ENCODE assay signal across 16 cellular contexts in genomic region chr9:87193925-87194380, GRCh38.
DNase-seq lines count a peak whose midpoint lies in the region; ATAC-seq, FAIRE-seq and TF ChIP-seq lines count a peak whose summit lies in the region.
"Had no signal": no experiment of that assay in that cellular context is flagged by ENCODE, and none has a peak within 500 bp of the region (broad histone marks: within the 10 kb centered on the region; RNA-seq: fewer than 3 reads in every experiment).

No MANE protein-coding gene starts in this region.

- POLR2A ChIA-PET in MCF 10A (lab: Yijun Ruan, JAX) = interaction anchor here (1.0 to 2.0 kb wide), 4 partner anchors 10 to 19 kb away, joined by 3 to 7 read pairs (median 5); no protein-coding TSS in a partner anchor
- POLR2A ChIA-PET in naive thymus-derived CD4-positive, alpha-beta T cell (lab: Charles Lee) = no interaction called here

- H3K36me3 ChIP-seq in testis (ENCODE audit: low read depth, missing control alignments) (no peaks in the 10 kb centered on the region), kidney (ENCODE audit: control insufficient read depth in 1 of 2, insufficient read depth in 2 of 2, low read length in 2 of 2) (no peaks in the 10 kb centered on the region)
- no peaks in the 10 kb centered on the region for H3K36me3 ChIP-seq in naive thymus-derived CD4-positive, alpha-beta T cell (ENCODE audit: control insufficient read depth in 2 of 3, insufficient read depth in 3 of 3, low read length in 3 of 3)
- H3K36me3 ChIP-seq: heart left ventricle had no signal

- peaks cover 52% of the 10 kb centered on the region for H3K4me1 Mint-ChIP-seq in MCF 10A (ENCODE audit: insufficient read depth, unreplicated experiment)
- peaks cover 0 to 7% (median 0%) of the 10 kb centered on the region in 7 donors for H3K4me1 Mint-ChIP-seq in naive thymus-derived CD4-positive, alpha-beta T cell
- H3K4me1 Mint-ChIP-seq: activated B cell treated with CpG ODN at 0.5 μM for 24 hours; activated T-helper 17 cell treated with anti-CD3 and anti-CD28 coated beads, Interleukin-2, amount 50 U/mL, for 72 hours had no signal

- H3K27me3 ChIP-seq in testis = no peaks in the 10 kb centered on the region
- no peaks in the 10 kb centered on the region for H3K27me3 ChIP-seq in naive thymus-derived CD4-positive, alpha-beta T cell (ENCODE audit: control insufficient read depth in 2 of 2, insufficient read depth in 2 of 2, low read length in 2 of 2)

- H3K4me3 ChIP-seq in HFF-Myc (replicated peaks; ENCODE audit: low read depth, low read length) (no peak overlapping the region), testis (no peak overlapping the region), kidney (ENCODE audit: low read length in 2 of 2) (no peak overlapping the region)
- no peak overlapping the region for H3K4me3 ChIP-seq in naive thymus-derived CD4-positive, alpha-beta T cell (ENCODE audit: low read length)
- H3K4me3 ChIP-seq: GM12878, heart left ventricle, skin epidermis had no signal

- H3K27ac ChIP-seq in testis (no peak overlapping the region), kidney (ENCODE audit: low read depth in 2 of 2, low read length in 2 of 2) (no peak overlapping the region)
- no peak overlapping the region for H3K27ac ChIP-seq in naive thymus-derived CD4-positive, alpha-beta T cell (ENCODE audit: low read depth, low read length)

- H3K36me3 Mint-ChIP-seq in MCF 10A (ENCODE audit: insufficient read depth, unreplicated experiment) = no peaks in the 10 kb centered on the region
- H3K36me3 Mint-ChIP-seq in naive thymus-derived CD4-positive, alpha-beta T cell = no peaks in the 10 kb centered on the region

- H3K9ac ChIP-seq in kidney (ENCODE audit: low read length in 2 of 2) = no peak overlapping the region

- intact Hi-C loops in MCF 10A (cut with micrococcal nuclease) = no loop called here
- intact Hi-C loops in testis (cut with DNase I; ENCODE audit: low total_unique reads) = no loop called here
- intact Hi-C loops in naive thymus-derived CD4-positive, alpha-beta T cell (cut with micrococcal nuclease) = no loop called here
- intact Hi-C loops in kidney (cut with DNase I) = no loop called here

- H3K4me1 ChIP-seq in testis (no peaks in the 10 kb centered on the region), kidney (ENCODE audit: control insufficient read depth in 1 of 2, insufficient read depth in 1 of 2, low read depth in 1 of 2, low read length in 2 of 2) (peaks cover 0 to 5% of the 10 kb centered on the region in 2 donors)
- H3K4me1 ChIP-seq in naive thymus-derived CD4-positive, alpha-beta T cell (ENCODE audit: control insufficient read depth in 2 of 2, insufficient read depth in 2 of 2, low read length in 2 of 2) = no peaks in the 10 kb centered on the region
- H3K4me1 ChIP-seq: Caco-2, heart left ventricle had no signal

- H3K27me3 Mint-ChIP-seq in MCF 10A (ENCODE audit: insufficient read depth, unreplicated experiment) = no peaks in the 10 kb centered on the region
- H3K27me3 Mint-ChIP-seq in naive thymus-derived CD4-positive, alpha-beta T cell = peaks cover 8 to 36% (median 32%) of the 10 kb centered on the region in 5 donors

- BruUV-seq in MCF 10A (replicated peaks; lab: Mats Ljungman, UMichigan) = no TSS peak

- TF ChIP-seq CTCF in HFF-Myc (IDR thresholded peaks at IDR 0.05; ENCODE audit: low read depth, low read length, missing control alignments) (no peak), MCF 10A (IDR thresholded peaks at IDR 0.05; ENCODE audit: unreplicated experiment) (no peak), testis (IDR thresholded peaks at IDR 0.05) (no peak), kidney (IDR thresholded peaks at IDR 0.05; ENCODE audit: borderline replicate concordance, extremely low read depth, insufficient read depth) (no peak)

- FAIRE-seq in frontal cortex (lab: Jason Lieb, UNC) (no peak), kidney (lab: Jason Lieb, UNC) (no peak)
- FAIRE-seq: GM12878 had no signal

- no peak for ATAC-seq in naive thymus-derived CD4-positive, alpha-beta T cell
- ATAC-seq: activated T-helper 17 cell treated with anti-CD3 and anti-CD28 coated beads, Interleukin-2, amount 50 U/mL, for 72 hours; GM12878; heart left ventricle had no signal

- WGBS in testis, 2 donors = 54 to 60% methylated on average over 5 of the region's 5 CpGs

- no peak for TF ChIP-seq POLR2A in testis (IDR thresholded peaks at IDR 0.05)

- no peaks in the 10 kb centered on the region for H3K9me3 Mint-ChIP-seq in MCF 10A (ENCODE audit: unreplicated experiment)
- peaks cover 0 to 2% (median 0%) of the 10 kb centered on the region in 11 donors for H3K9me3 Mint-ChIP-seq in naive thymus-derived CD4-positive, alpha-beta T cell
- H3K9me3 Mint-ChIP-seq: activated B cell treated with CpG ODN at 0.5 μM for 24 hours had no signal

- no peak overlapping the region for H3K4me3 Mint-ChIP-seq in MCF 10A (ENCODE audit: unreplicated experiment)
- H3K4me3 Mint-ChIP-seq in naive thymus-derived CD4-positive, alpha-beta T cell = no peak overlapping the region
- H3K4me3 Mint-ChIP-seq: activated B cell treated with CpG ODN at 0.5 μM for 24 hours; activated T-helper 17 cell treated with anti-CD3 and anti-CD28 coated beads, Interleukin-2, amount 50 U/mL, for 72 hours had no signal

- CTCF ChIA-PET in MCF 10A (lab: Yijun Ruan, JAX) = interaction anchor here (1.0 to 1.7 kb wide), 2 partner anchors 15 to 76 kb away, joined by 5 to 6 read pairs; no protein-coding TSS in a partner anchor
- CTCF ChIA-PET in naive thymus-derived CD4-positive, alpha-beta T cell (lab: Charles Lee) = no interaction called here

- peak; percentile 97 for DNase-seq in HFF-Myc (ENCODE audit: extremely low read depth, low read depth)
- DNase-seq in MCF 10A (ENCODE audit: unreplicated experiment) = peak; percentile 11
- DNase-seq in left kidney (ENCODE audit: low read depth, low spot score) = peak; percentile 60
- DNase-seq in testis = peak; percentile 23
- DNase-seq in naive thymus-derived CD4-positive, alpha-beta T cell = no peak
- DNase-seq in frontal cortex (ENCODE audit: low spot score in 2 of 2) = no peak
- no peak for DNase-seq in kidney
- no peak for DNase-seq in DMS 273 treated with DMSO at 0.1 percent for 48 hours (lab: John Stamatoyannopoulos, UW)
- DNase-seq: activated B cell treated with CpG ODN at 0.5 μM for 24 hours, Caco-2, heart left ventricle, NCI-H1048, NCI-H510A treated with DMSO at 0.1 percent for 48 hours had no signal

- H3K9me3 ChIP-seq in testis (no peaks in the 10 kb centered on the region), kidney (ENCODE audit: control insufficient read depth in 1 of 2, low read length in 2 of 2) (no peaks in the 10 kb centered on the region)
- H3K9me3 ChIP-seq in naive thymus-derived CD4-positive, alpha-beta T cell (ENCODE audit: control insufficient read depth in 2 of 3, low read length in 3 of 3) = no peaks in the 10 kb centered on the region
- H3K9me3 ChIP-seq: Caco-2, heart left ventricle had no signal

- peak overlapping the region; percentile 85 for H3K27ac Mint-ChIP-seq in MCF 10A (ENCODE audit: low read depth, unreplicated experiment)
- H3K27ac Mint-ChIP-seq in naive thymus-derived CD4-positive, alpha-beta T cell = no peak overlapping the region
- H3K27ac Mint-ChIP-seq: activated B cell treated with CpG ODN at 0.5 μM for 24 hours; activated T-helper 17 cell treated with anti-CD3 and anti-CD28 coated beads, Interleukin-2, amount 50 U/mL, for 72 hours had no signal

Comparison
In these comparisons a context has a peak if more than half of its experiments do, and no peak if none do; other contexts are left out.
1. DNase-seq: peak in HFF-Myc (single experiment), MCF 10A (single experiment), left kidney (single experiment) and testis (single experiment); none in naive thymus-derived CD4-positive, alpha-beta T cell (0 of 9), frontal cortex (0 of 2), kidney (single experiment) and DMS 273 treated with DMSO at 0.1 percent for 48 hours (single experiment).